In the genomic region with DNA sequence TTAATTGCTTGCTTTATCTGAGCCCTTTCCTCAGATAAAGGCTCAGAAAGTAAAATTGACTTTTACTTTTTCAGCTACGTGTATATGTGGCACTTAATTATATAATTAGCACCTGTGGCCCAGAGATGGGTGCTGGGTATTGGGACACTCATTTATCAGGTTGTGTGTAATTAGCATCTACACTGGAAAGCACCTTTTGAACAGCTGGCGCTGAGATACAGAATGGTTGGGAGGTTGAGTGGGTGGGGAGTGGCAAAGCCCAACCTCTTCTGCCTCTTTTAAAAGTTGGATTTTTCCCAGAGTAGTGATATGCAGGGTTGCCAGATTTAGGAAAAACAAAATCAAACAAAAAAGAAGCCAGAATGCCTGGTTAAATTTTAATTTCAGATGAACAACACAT, we compare ENCODE assay signal across 2 cellular contexts.
A peak's percentile ranks its signal among the peaks of the same experiment; 100 is the strongest.
TF ChIP-seq lines count a peak whose summit lies in the region.

No MANE protein-coding gene starts in this region.

TF ChIP-seq in liver, 16 proteins besides CTCF, POLR2A, EP300 and RAD21 (continued from another document):
- TF ChIP-seq, protein P1, sequence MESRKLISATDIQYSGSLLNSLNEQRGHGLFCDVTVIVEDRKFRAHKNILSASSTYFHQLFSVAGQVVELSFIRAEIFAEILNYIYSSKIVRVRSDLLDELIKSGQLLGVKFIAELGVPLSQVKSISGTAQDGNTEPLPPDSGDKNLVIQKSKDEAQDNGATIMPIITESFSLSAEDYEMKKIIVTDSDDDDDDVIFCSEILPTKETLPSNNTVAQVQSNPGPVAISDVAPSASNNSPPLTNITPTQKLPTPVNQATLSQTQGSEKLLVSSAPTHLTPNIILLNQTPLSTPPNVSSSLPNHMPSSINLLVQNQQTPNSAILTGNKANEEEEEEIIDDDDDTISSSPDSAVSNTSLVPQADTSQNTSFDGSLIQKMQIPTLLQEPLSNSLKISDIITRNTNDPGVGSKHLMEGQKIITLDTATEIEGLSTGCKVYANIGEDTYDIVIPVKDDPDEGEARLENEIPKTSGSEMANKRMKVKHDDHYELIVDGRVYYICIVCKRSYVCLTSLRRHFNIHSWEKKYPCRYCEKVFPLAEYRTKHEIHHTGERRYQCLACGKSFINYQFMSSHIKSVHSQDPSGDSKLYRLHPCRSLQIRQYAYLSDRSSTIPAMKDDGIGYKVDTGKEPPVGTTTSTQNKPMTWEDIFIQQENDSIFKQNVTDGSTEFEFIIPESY (IDR thresholded peaks at IDR 0.05), result no peak
- TF ChIP-seq YY1 (IDR thresholded peaks at IDR 0.05) (peak; percentile 15), RXRA (IDR thresholded peaks at IDR 0.05) (no peak), HNF4A (conservative IDR thresholded peaks at IDR 0.05) (peak in 1 of 2 donors; percentile 13)

TF ChIP-seq in HepG2, 621 proteins besides CTCF, POLR2A, EP300 and RAD21 (continued from another document):
- TF ChIP-seq, protein P2, sequence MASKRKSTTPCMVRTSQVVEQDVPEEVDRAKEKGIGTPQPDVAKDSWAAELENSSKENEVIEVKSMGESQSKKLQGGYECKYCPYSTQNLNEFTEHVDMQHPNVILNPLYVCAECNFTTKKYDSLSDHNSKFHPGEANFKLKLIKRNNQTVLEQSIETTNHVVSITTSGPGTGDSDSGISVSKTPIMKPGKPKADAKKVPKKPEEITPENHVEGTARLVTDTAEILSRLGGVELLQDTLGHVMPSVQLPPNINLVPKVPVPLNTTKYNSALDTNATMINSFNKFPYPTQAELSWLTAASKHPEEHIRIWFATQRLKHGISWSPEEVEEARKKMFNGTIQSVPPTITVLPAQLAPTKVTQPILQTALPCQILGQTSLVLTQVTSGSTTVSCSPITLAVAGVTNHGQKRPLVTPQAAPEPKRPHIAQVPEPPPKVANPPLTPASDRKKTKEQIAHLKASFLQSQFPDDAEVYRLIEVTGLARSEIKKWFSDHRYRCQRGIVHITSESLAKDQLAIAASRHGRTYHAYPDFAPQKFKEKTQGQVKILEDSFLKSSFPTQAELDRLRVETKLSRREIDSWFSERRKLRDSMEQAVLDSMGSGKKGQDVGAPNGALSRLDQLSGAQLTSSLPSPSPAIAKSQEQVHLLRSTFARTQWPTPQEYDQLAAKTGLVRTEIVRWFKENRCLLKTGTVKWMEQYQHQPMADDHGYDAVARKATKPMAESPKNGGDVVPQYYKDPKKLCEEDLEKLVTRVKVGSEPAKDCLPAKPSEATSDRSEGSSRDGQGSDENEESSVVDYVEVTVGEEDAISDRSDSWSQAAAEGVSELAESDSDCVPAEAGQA (IDR thresholded peaks at IDR 0.05; ENCODE audit: low read depth), result no peak
- TF ChIP-seq, protein P2 (CRISPR knock-in tag; IDR thresholded peaks at IDR 0.05; ENCODE audit: borderline replicate concordance), result no peak
- no peak for TF ChIP-seq SNAI1 (CRISPR knock-in tag; IDR thresholded peaks at IDR 0.05; ENCODE audit: borderline replicate concordance)
- TF ChIP-seq YEATS4 (CRISPR knock-in tag; IDR thresholded peaks at IDR 0.05; ENCODE audit: borderline replicate concordance), result no peak
- TF ChIP-seq, protein P3, sequence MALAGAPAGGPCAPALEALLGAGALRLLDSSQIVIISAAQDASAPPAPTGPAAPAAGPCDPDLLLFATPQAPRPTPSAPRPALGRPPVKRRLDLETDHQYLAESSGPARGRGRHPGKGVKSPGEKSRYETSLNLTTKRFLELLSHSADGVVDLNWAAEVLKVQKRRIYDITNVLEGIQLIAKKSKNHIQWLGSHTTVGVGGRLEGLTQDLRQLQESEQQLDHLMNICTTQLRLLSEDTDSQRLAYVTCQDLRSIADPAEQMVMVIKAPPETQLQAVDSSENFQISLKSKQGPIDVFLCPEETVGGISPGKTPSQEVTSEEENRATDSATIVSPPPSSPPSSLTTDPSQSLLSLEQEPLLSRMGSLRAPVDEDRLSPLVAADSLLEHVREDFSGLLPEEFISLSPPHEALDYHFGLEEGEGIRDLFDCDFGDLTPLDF (CRISPR knock-in tag; IDR thresholded peaks at IDR 0.05), result no peak
- TF ChIP-seq ELF3 (CRISPR knock-in tag; IDR thresholded peaks at IDR 0.05), result no peak
- TF ChIP-seq ZNF674 (CRISPR knock-in tag; IDR thresholded peaks at IDR 0.05; ENCODE audit: low read depth), result no peak
- TF ChIP-seq ZNF230 (CRISPR knock-in tag; IDR thresholded peaks at IDR 0.05), result no peak
- TF ChIP-seq, protein P4, sequence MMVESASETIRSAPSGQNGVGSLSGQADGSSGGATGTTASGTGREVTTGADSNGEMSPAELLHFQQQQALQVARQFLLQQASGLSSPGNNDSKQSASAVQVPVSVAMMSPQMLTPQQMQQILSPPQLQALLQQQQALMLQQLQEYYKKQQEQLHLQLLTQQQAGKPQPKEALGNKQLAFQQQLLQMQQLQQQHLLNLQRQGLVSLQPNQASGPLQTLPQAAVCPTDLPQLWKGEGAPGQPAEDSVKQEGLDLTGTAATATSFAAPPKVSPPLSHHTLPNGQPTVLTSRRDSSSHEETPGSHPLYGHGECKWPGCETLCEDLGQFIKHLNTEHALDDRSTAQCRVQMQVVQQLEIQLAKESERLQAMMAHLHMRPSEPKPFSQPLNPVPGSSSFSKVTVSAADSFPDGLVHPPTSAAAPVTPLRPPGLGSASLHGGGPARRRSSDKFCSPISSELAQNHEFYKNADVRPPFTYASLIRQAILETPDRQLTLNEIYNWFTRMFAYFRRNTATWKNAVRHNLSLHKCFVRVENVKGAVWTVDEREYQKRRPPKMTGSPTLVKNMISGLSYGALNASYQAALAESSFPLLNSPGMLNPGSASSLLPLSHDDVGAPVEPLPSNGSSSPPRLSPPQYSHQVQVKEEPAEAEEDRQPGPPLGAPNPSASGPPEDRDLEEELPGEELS (CRISPR knock-in tag; IDR thresholded peaks at IDR 0.05), result no peak
- no peak for TF ChIP-seq ZSCAN9 (CRISPR knock-in tag; IDR thresholded peaks at IDR 0.05; ENCODE audit: borderline replicate concordance)
- no peak for TF ChIP-seq CCAR2 (optimal IDR thresholded peaks at IDR 0.05; ENCODE audit: low read depth, low read length)
TF ChIP-seq in HepG2: peak in this region for 0.
